ENCODE assay signal across 18 cellular contexts in genomic region chr20:58559368-58559729, GRCh38. TPM values are rescaled to one million over a fixed set of nuclear protein-coding genes. Genes with fewer than 3 reads are reported as not detected.
"Had no signal": no experiment of that assay in that cellular context is flagged by ENCODE, and none has a peak within 500 bp of the region (broad histone marks: within the 10 kb centered on the region; RNA-seq: fewer than 3 reads in every experiment).

No MANE protein-coding gene starts in this region.

- ATAC-seq: K562 had no signal

- DNase-seq: NCI-H1092, NCI-H1105 treated with DMSO at 0.1 percent for 48 hours, NCI-H1417 treated with DMSO at 0.1 percent for 48 hours, NCI-H146, NCI-H1694 treated with DMSO at 0.1 percent for 48 hours, NCI-H1930, NCI-H2081, NCI-H2107, NCI-H2227 treated with DMSO at 0.1 percent for 48 hours, NCI-H510A, NCI-H524 treated with DMSO at 0.1 percent for 48 hours, NCI-H69, NCI-H774, RPMI8226, SHP77 treated with DMSO at 0.1 percent for 48 hours, SJCRH30 had no signal

- H3K4me1 ChIP-seq: SJCRH30 had no signal

- H3K27ac ChIP-seq: KMS-11, SJCRH30 had no signal

- H3K4me3 ChIP-seq: K562, SJCRH30 had no signal

- H3K9ac ChIP-seq: KMS-11 had no signal

- H3K4me2 ChIP-seq: KMS-11 had no signal

- H3K9me3 ChIP-seq: SJCRH30 had no signal

- H3K36me3 ChIP-seq: SJCRH30 had no signal

RNA-seq across cellular contexts. Expression of gene APCDD1L, which starts 44.1 kb away (rescaled TPM):
- polyA plus RNA-seq: K562 had no signal
